9 cellular contexts compared by ENCODE assay signal in the genomic region with DNA sequence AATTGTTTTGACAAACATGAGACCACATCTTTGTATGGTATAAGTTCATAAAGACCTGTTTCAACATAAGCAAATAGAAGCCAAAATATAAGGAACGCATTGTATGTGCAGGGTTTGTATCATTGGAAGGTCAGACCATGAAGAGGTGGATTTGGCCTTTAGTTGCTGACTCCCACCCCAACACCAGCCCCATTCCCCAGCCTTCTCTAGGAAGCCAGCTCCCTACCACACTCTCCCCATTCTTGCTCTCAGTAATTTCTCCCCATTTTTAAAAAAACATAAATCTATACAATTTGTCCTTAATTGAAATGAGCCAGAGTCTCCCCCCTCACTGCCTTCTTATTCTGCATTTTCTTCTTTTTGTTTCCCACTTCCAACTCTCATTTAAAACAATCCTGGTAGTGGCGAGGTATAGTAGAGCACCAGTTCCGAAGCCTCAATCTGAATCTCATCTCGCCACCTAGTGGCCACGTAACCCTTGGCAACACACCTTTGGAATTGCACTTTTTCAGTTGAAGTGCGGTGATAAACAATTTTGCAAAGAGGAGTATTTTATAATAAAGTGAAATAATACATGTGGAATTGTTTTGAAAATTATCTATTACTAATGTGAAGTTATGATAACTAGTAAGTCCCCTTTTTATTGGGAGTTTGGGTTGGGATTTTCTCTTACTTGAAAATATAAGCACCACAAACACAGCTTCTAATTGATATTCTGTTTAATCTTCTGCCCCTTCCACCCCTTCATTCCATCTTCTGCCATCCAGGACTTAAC.
A peak's percentile ranks its signal among the peaks of the same experiment; 100 is the strongest.
DNase-seq lines count a peak whose midpoint lies in the region; ATAC-seq lines count a peak whose summit lies in the region.
"Had no signal": no experiment of that assay in that cellular context is flagged by ENCODE, and none has a peak within 500 bp of the region (broad histone marks: within the 10 kb centered on the region; RNA-seq: fewer than 3 reads in every experiment).

No MANE protein-coding gene starts in this region.

- no peak overlapping the region for H3K4me3 ChIP-seq in GM23248

- no peaks in the 10 kb centered on the region for H3K9me3 Mint-ChIP-seq in memory B cell
- H3K9me3 Mint-ChIP-seq: central memory CD8-positive, alpha-beta T cell had no signal

- H3K4me1 Mint-ChIP-seq in memory B cell = peaks cover 2% of the 10 kb centered on the region

- H3K9me2 ChIP-seq in GM23248 (ENCODE audit: insufficient read depth) = no peaks in the 10 kb centered on the region

- no peak overlapping the region for H3K27ac ChIP-seq in GM23248

- H3F3A ChIP-seq in GM23248 (ENCODE audit: insufficient read depth) = no peaks in the 10 kb centered on the region

- H3K9ac ChIP-seq in GM23248 = no peak overlapping the region

- H3K9me3 ChIP-seq in GM23248 (ENCODE audit: low read depth) = no peaks in the 10 kb centered on the region

- ATAC-seq in memory B cell (ENCODE audit: low read depth) = peak; percentile 65
- ATAC-seq in GM21737 (IDR thresholded peaks at IDR 0.05; ENCODE audit: unreplicated experiment) = no peak

- no peaks in the 10 kb centered on the region for H3K79me2 ChIP-seq in GM23248 (ENCODE audit: insufficient read depth)

- H2AFZ ChIP-seq in GM23248 = no peak overlapping the region

- no peaks in the 10 kb centered on the region for H3K27me3 Mint-ChIP-seq in memory B cell
- H3K27me3 Mint-ChIP-seq: central memory CD8-positive, alpha-beta T cell had no signal

- H3K4me3 Mint-ChIP-seq in memory B cell = no peak overlapping the region

- H3K4me2 ChIP-seq in GM23248 (ENCODE audit: unreplicated experiment) = no peak overlapping the region

- H3K4me1 ChIP-seq in GM23248 (ENCODE audit: insufficient read depth) = no peaks in the 10 kb centered on the region

- no peaks in the 10 kb centered on the region for H3K36me3 ChIP-seq in GM23248 (ENCODE audit: low read depth)

- no peaks in the 10 kb centered on the region for H4K20me1 ChIP-seq in GM23248 (ENCODE audit: insufficient read depth)

- H3K27me3 ChIP-seq in GM23248 (replicated peaks; ENCODE audit: insufficient read depth) = no peaks in the 10 kb centered on the region

- in situ Hi-C loops in GM23248 (cut with MboI) = loop anchor here (10.0 kb wide), 1 partner anchor 1048 kb away; no protein-coding TSS in a partner anchor

- 15 to 19% methylated on average over 6 of the region's 6 CpGs for WGBS in GM23248 (ENCODE audit: low coverage in 1 of 2, low lambda C conversion rate in 2 of 2, missing lambda C conversion rate in 2 of 2), 2 experiments

- H3K36me3 Mint-ChIP-seq in memory B cell = no peaks in the 10 kb centered on the region

- no peak overlapping the region for H3K27ac Mint-ChIP-seq in memory B cell

- DNase-seq in ELR (ENCODE audit: low read depth) (peak; percentile 51), GM23248 (peak; percentile 59), NCI-H1694 treated with DMSO at 0.1 percent for 48 hours (lab: John Stamatoyannopoulos, UW) (peak; percentile 3), dedifferentiated amniotic fluid mesenchymal stem cell (ENCODE audit: extremely low spot score) (peak; percentile 22), memory B cell (ENCODE audit: low spot score in 2 of 2) (peak; percentile 30)
- DNase-seq in activated CD4-positive, alpha-beta T cell treated with anti-CD3 and anti-CD28 coated beads for 24 hours (ENCODE audit: low read depth in 2 of 2) = peak; percentile 30 to 44
- peak; percentile 3 to 36 (median 10) for DNase-seq in stimulated activated naive CD4-positive, alpha-beta T cell (lab: John Stamatoyannopoulos, UW)

Comparison
In these comparisons a context has a peak if more than half of its experiments do, and no peak if none do; other contexts are left out.
1. DNase-seq: peak in every context shown above with its lines; median percentile 59 in GM23248; 51 in ELR; 37 in activated CD4-positive, alpha-beta T cell treated with anti-CD3 and anti-CD28 coated beads for 24 hours; 30 in memory B cell; 22 in dedifferentiated amniotic fluid mesenchymal stem cell; 10 in stimulated activated naive CD4-positive, alpha-beta T cell; 3 in NCI-H1694 treated with DMSO at 0.1 percent for 48 hours.